10 cellular contexts compared by ENCODE assay signal in the genomic region with DNA sequence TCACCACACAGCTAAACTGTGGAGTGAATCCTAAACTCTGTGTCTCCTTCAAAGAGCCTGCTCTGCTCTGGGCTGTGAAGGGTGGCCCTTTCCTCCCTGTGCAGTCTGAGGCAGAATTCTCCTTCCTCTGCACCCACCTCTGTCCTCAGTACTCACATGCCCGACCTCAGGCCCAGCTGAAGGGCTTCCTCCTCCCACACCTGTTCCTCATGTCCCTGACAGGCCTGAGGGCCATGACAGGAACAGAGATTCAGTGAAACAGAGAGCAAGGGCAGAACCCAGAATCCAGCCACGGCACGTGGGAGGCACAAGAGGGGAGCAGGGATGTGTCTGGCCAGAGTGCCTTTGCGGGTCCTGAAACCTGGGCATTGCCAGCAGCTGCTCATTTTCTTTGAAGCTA. TPM values are rescaled to one million over a fixed set of nuclear protein-coding genes. Genes with fewer than 3 reads are reported as not detected.
DNase-seq lines count a peak whose midpoint lies in the region; ATAC-seq and TF ChIP-seq lines count a peak whose summit lies in the region.
"Had no signal": no experiment of that assay in that cellular context is flagged by ENCODE, and none has a peak within 500 bp of the region (broad histone marks: within the 10 kb centered on the region; RNA-seq: fewer than 3 reads in every experiment).

No MANE protein-coding gene starts in this region.

- TF ChIP-seq CTCF in gastroesophageal sphincter (IDR thresholded peaks at IDR 0.05) = no peak

- WGBS in gastroesophageal sphincter (ENCODE audit: low coverage in 1 of 2), 2 donors = 67 to 68% methylated on average over 1 to 4 of the region's 4 CpGs

- peaks cover 27% of the 10 kb centered on the region for H3K36me3 Mint-ChIP-seq in CD4-positive, CD25-positive, alpha-beta regulatory T cell

- H3K4me1 Mint-ChIP-seq in CD4-positive, CD25-positive, alpha-beta regulatory T cell = peaks cover 8 to 24% (median 22%) of the 10 kb centered on the region in 4 donors

- ATAC-seq in CD4-positive, CD25-positive, alpha-beta regulatory T cell (ENCODE audit: low read depth in 2 of 2) = no peak
- peak; percentile 34 for ATAC-seq in GM19468 (IDR thresholded peaks at IDR 0.05; ENCODE audit: extremely low read depth, unreplicated experiment)
- ATAC-seq in HG03196 (IDR thresholded peaks at IDR 0.05; ENCODE audit: unreplicated experiment) = peak; percentile 47
- ATAC-seq in gastroesophageal sphincter = no peak

- peaks cover 0 to 3% (median 1%) of the 10 kb centered on the region in 7 donors for H3K9me3 Mint-ChIP-seq in CD4-positive, CD25-positive, alpha-beta regulatory T cell

- no peaks in the 10 kb centered on the region for H3K27me3 ChIP-seq in CD4-positive, CD25-positive, alpha-beta regulatory T cell (ENCODE audit: control insufficient read depth, insufficient read depth, low read length)
- no peaks in the 10 kb centered on the region for H3K27me3 ChIP-seq in gastroesophageal sphincter

- H3K4me1 ChIP-seq in CD4-positive, CD25-positive, alpha-beta regulatory T cell (ENCODE audit: control insufficient read depth, insufficient read depth, low read length, poor library complexity, severe bottlenecking) = peaks cover 10% of the 10 kb centered on the region
- peaks cover 25 to 100% (median 76%) of the 10 kb centered on the region in 3 donors for H3K4me1 ChIP-seq in gastroesophageal sphincter

- no peak for TF ChIP-seq POLR2A in gastroesophageal sphincter (IDR thresholded peaks at IDR 0.05)

- H3K36me3 ChIP-seq in CD4-positive, CD25-positive, alpha-beta regulatory T cell (ENCODE audit: control insufficient read depth, insufficient read depth, low read length) = no peaks in the 10 kb centered on the region
- H3K36me3 ChIP-seq in gastroesophageal sphincter = no peaks in the 10 kb centered on the region

- peak overlapping the region in 3 of 4 donors; percentile 30 to 78 (median 57) for H3K4me3 Mint-ChIP-seq in CD4-positive, CD25-positive, alpha-beta regulatory T cell

- TF ChIP-seq EP300 in gastroesophageal sphincter (IDR thresholded peaks at IDR 0.05) = no peak

- no peak overlapping the region for H3K4me3 ChIP-seq in CD4-positive, CD25-positive, alpha-beta regulatory T cell (ENCODE audit: low read depth, low read length)
- no peak overlapping the region for H3K4me3 ChIP-seq in gastroesophageal sphincter

- no peaks in the 10 kb centered on the region for H3K27me3 Mint-ChIP-seq in CD4-positive, CD25-positive, alpha-beta regulatory T cell
- H3K27me3 Mint-ChIP-seq: CD4-positive, alpha-beta memory T cell had no signal

- peaks cover 0 to 5% of the 10 kb centered on the region in 2 experiments for H3K9me3 ChIP-seq in CD4-positive, CD25-positive, alpha-beta regulatory T cell (ENCODE audit: control insufficient read depth in 2 of 2, low read length in 2 of 2)
- no peaks in the 10 kb centered on the region for H3K9me3 ChIP-seq in gastroesophageal sphincter

- no peak overlapping the region for H3K27ac ChIP-seq in CD4-positive, CD25-positive, alpha-beta regulatory T cell (ENCODE audit: insufficient read depth, low read length, poor library complexity, severe bottlenecking)
- H3K27ac ChIP-seq in gastroesophageal sphincter = peak overlapping the region in 3 of 4 donors; percentile 64 to 74 (median 65)

- peak overlapping the region in 2 of 3 donors; percentile 79 to 81 for H3K27ac Mint-ChIP-seq in CD4-positive, CD25-positive, alpha-beta regulatory T cell

- no peak for DNase-seq in CD4-positive, CD25-positive, alpha-beta regulatory T cell
- DNase-seq in NOMO-1 treated with DMSO at 0.1 percent for 48 hours (lab: John Stamatoyannopoulos, UW; ENCODE audit: unreplicated experiment) = no peak
- no peak for DNase-seq in COLO829 (ENCODE audit: low spot score)
- no peak for DNase-seq in NCI-H1436 treated with DMSO at 0.1 percent for 48 hours (lab: John Stamatoyannopoulos, UW)
- no peak for DNase-seq in LoVo (ENCODE audit: low spot score)
- DNase-seq: CD4-positive, alpha-beta memory T cell; substantia nigra had no signal

RNA-seq across cellular contexts. Expression of a gene that starts 13.9 kb away (rescaled TPM):
- 27.3 TPM for total RNA-seq in CD4-positive, CD25-positive, alpha-beta regulatory T cell
- 10 to 100 TPM; 12.0 to 16.0 (median 14.5) TPM for polyA plus RNA-seq in CD4-positive, CD25-positive, alpha-beta regulatory T cell
- total RNA-seq in gastroesophageal sphincter = 10 to 100 TPM; 33.1 to 59.1 (median 43.3) TPM

Comparison
In these comparisons a context has a peak if more than half of its experiments do, and no peak if none do; other contexts are left out.
1. ATAC-seq: peak in GM19468 (single experiment) and HG03196 (single experiment); none in CD4-positive, CD25-positive, alpha-beta regulatory T cell (0 of 2) and gastroesophageal sphincter (single experiment).